In the genomic region with DNA sequence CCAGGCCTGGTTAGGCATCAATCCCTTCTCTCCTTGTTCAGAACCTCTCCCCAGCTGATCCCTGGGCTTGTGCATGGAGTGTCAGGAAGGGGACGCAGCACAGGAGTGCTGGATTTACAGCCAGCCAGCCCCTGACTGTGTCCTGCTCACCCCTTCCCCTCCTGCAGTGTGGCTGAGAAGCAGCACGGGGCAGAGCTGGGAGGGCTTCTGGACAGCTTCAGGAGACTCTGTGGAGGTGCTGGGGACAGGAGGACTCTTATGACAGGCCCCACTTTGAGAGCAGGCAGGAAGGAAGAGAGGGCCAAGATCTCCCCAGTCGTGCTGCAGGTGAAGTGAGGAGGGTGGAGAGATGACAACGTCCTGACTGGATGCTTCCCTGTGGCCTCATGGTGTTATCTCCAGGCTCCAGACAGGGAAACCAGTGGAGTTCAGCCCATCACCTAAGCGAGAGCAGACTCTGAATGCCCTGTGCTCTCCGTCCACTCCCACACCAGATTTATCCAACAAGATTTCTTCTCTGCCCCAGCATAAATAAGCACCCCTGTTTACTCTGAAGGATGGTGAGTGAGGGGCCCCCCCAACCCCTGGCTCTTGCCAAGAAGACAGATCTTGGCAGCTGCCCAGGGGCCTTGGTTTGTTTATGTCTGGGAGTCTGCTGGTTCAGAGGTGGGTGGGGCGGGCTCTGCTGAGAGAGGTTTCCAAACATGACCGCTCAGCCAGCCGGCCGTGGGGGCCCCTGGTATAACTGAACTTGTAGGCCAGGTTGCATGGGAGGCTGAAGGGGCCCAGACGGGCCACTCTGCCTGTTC, we compare ENCODE assay signal across 9 cellular contexts. TPM values are rescaled to one million over a fixed set of nuclear protein-coding genes. Genes with fewer than 3 reads are reported as not detected.
DNase-seq lines count a peak whose midpoint lies in the region; ATAC-seq, FAIRE-seq and TF ChIP-seq lines count a peak whose summit lies in the region.
"Had no signal": no experiment of that assay in that cellular context is flagged by ENCODE, and none has a peak within 500 bp of the region (broad histone marks: within the 10 kb centered on the region; RNA-seq: fewer than 3 reads in every experiment).

No MANE protein-coding gene starts in this region.

- H3K4me1 ChIP-seq in RWPE2 (ENCODE audit: insufficient read depth, poor library complexity, severe bottlenecking) (no peaks in the 10 kb centered on the region), trophoblast cell (ENCODE audit: control insufficient read depth in 1 of 2, insufficient read depth in 2 of 2, low read length in 2 of 2) (peaks cover 0 to 4% of the 10 kb centered on the region in 2 experiments)
- H3K4me1 ChIP-seq: right lobe of liver had no signal

- FAIRE-seq in urothelium cell line (lab: Jason Lieb, UNC): no peak

- H2AFZ ChIP-seq in trophoblast cell (ENCODE audit: insufficient read depth, low read length, poor library complexity): no peak overlapping the region

- no CpG with 5 or more reads among the region's 11 CpGs for WGBS in trophoblast cell (ENCODE audit: extremely low coverage, insufficient coverage, insufficient read length)

- peaks cover 3% of the 10 kb centered on the region for H3K9me3 Mint-ChIP-seq in glutamatergic neuron (ENCODE audit: unreplicated experiment)

- H3K27me3 ChIP-seq in RWPE2 (ENCODE audit: insufficient read depth, poor library complexity, severe bottlenecking): no peaks in the 10 kb centered on the region
- H3K27me3 ChIP-seq in trophoblast cell (ENCODE audit: insufficient read depth, low read length): no peaks in the 10 kb centered on the region
- H3K27me3 ChIP-seq: right lobe of liver had no signal

- H3K4me3 ChIP-seq in RWPE2 (ENCODE audit: severe bottlenecking) (no peak overlapping the region), trophoblast cell (ENCODE audit: low read depth, low read length) (no peak overlapping the region)
- H3K4me3 ChIP-seq: right lobe of liver had no signal

- no peak overlapping the region for H2BK120ac ChIP-seq in trophoblast cell (ENCODE audit: insufficient read depth, low read length, poor library complexity)

- no peak overlapping the region for H2BK5ac ChIP-seq in trophoblast cell (ENCODE audit: low read depth, low read length, poor library complexity)

- H4K8ac ChIP-seq in trophoblast cell (ENCODE audit: low read depth, low read length): no peak overlapping the region

- ATAC-seq in RWPE2 (ENCODE audit: low read depth) (peak; percentile 38; the same call in 2 of the 3 replicates), HG03342 (IDR thresholded peaks at IDR 0.05; ENCODE audit: unreplicated experiment) (no peak)

- H3K14ac ChIP-seq in trophoblast cell (ENCODE audit: low read length): no peak overlapping the region

- H3K9me3 ChIP-seq in RWPE2 (ENCODE audit: severe bottlenecking) (no peaks in the 10 kb centered on the region), trophoblast cell (ENCODE audit: insufficient read depth, low read depth, low read length) (no peaks in the 10 kb centered on the region)
- H3K9me3 ChIP-seq: right lobe of liver had no signal

- H3K23ac ChIP-seq in trophoblast cell (ENCODE audit: low read length): peak overlapping the region; percentile 38

- peak overlapping the region; percentile 83 for H3K27ac Mint-ChIP-seq in glutamatergic neuron (ENCODE audit: unreplicated experiment)

- no peak overlapping the region for H3K4ac ChIP-seq in trophoblast cell (ENCODE audit: low read depth, low read length)

- no peak overlapping the region for H3K18ac ChIP-seq in trophoblast cell (ENCODE audit: low read length)

- no peak overlapping the region for H4K12ac ChIP-seq in trophoblast cell (ENCODE audit: low read depth, low read length)

- TF ChIP-seq CTCF in RWPE2 (IDR thresholded peaks at IDR 0.05; ENCODE audit: poor library complexity, severe bottlenecking) (no peak), glutamatergic neuron (IDR thresholded peaks at IDR 0.05; ENCODE audit: partially characterized antibody, unreplicated experiment) (no peak)

- no peak overlapping the region for H3K9ac ChIP-seq in trophoblast cell (ENCODE audit: low read length)

- no peaks in the 10 kb centered on the region for H3K79me2 ChIP-seq in trophoblast cell (ENCODE audit: control insufficient read depth, insufficient read depth, low read length, poor library complexity)

- peak overlapping the region; percentile 51 for H3K4me3 Mint-ChIP-seq in glutamatergic neuron (ENCODE audit: unreplicated experiment)

- H3K79me1 ChIP-seq in trophoblast cell (ENCODE audit: low read length): no peaks in the 10 kb centered on the region

- no peak overlapping the region for H3K4me2 ChIP-seq in trophoblast cell (ENCODE audit: low read length)

- peaks cover 48% of the 10 kb centered on the region for H3K4me1 Mint-ChIP-seq in glutamatergic neuron (ENCODE audit: low read depth, unreplicated experiment)

- no peak overlapping the region for H2BK12ac ChIP-seq in trophoblast cell (ENCODE audit: low read length)

- H2AK5ac ChIP-seq in trophoblast cell (ENCODE audit: low read length): no peak overlapping the region

- H4K91ac ChIP-seq in trophoblast cell (ENCODE audit: low read depth, low read length): no peak overlapping the region

- DNase-seq in COLO668 (lab: John Stamatoyannopoulos, UW; ENCODE audit: unreplicated experiment) (peak; percentile 30), RWPE2 (ENCODE audit: low spot score) (no peak), glutamatergic neuron (no peak), trophoblast cell (no peak), HuH-7 (ENCODE audit: low spot score) (no peak), urothelium cell line (ENCODE audit: low spot score) (no peak)
- DNase-seq in activated naive CD4-positive, alpha-beta T cell (lab: John Stamatoyannopoulos, UW): no peak
- DNase-seq: right lobe of liver had no signal

- H3K36me3 ChIP-seq in RWPE2 (ENCODE audit: low read depth) (no peaks in the 10 kb centered on the region), trophoblast cell (ENCODE audit: control insufficient read depth in 1 of 2, insufficient read depth in 2 of 2, low read length in 2 of 2) (no peaks in the 10 kb centered on the region)
- H3K36me3 ChIP-seq: right lobe of liver had no signal

- H3K27ac ChIP-seq in RWPE2 (ENCODE audit: poor library complexity, severe bottlenecking) (no peak overlapping the region), trophoblast cell (ENCODE audit: low read depth, low read length) (no peak overlapping the region)
- H3K27ac ChIP-seq: right lobe of liver had no signal

- H3K27me3 Mint-ChIP-seq in glutamatergic neuron (ENCODE audit: unreplicated experiment): no peaks in the 10 kb centered on the region

- H3K36me3 Mint-ChIP-seq in glutamatergic neuron (ENCODE audit: unreplicated experiment): no peaks in the 10 kb centered on the region

RNA-seq across cellular contexts. Expression of gene TMCC2, which starts 21.3 kb away (rescaled TPM):
- total RNA-seq in glutamatergic neuron (ENCODE audit: unreplicated experiment): 80.1 TPM
- polyA plus RNA-seq in trophoblast cell (2013): 2.3 and 2.4 TPM in 2 replicates

RNA-seq across cellular contexts. Expression of gene DSTYK, which starts 37.5 kb away (rescaled TPM):
- total RNA-seq in glutamatergic neuron (ENCODE audit: unreplicated experiment): 9.2 TPM
- 4.3 TPM in 2 replicates for polyA plus RNA-seq in trophoblast cell (2013)
